20 cellular contexts compared by ENCODE assay signal in the genomic region with DNA sequence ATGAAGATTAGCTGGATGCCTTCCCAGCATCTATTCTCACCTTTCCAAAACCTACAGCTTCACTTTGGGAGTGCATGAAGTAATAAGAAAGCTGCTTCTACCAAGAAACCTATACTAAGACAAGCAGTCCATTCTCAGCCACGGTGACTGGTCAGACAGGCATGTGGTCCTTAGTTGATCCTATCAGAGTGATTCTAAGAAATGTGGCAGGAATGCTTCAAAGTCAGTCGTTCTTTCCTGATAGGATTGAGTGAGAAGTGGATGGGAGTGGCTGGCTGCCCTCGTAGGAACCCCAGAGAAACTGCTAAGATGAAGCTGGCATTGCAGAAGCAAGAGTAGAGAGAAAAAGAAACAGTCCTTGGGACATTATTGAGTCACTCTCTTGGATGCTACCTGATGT. TPM values are rescaled to one million over a fixed set of nuclear protein-coding genes. Genes with fewer than 3 reads are reported as not detected.
"Had no signal": no experiment of that assay in that cellular context is flagged by ENCODE, and none has a peak within 500 bp of the region (broad histone marks: within the 10 kb centered on the region; RNA-seq: fewer than 3 reads in every experiment).

No MANE protein-coding gene starts in this region.

- H3K4me3 Mint-ChIP-seq: activated CD4-positive, alpha-beta T cell treated with anti-CD3 and anti-CD28 coated beads, Interleukin-2, amount 10 ng/mL, durations not matched to agents 7 days and 5 days; activated naive CD4-positive, alpha-beta T cell treated with anti-CD3 and anti-CD28 coated beads, Interleukin-2, amount 10 ng/mL, durations not matched to agents 7 days and 5 days; activated T-helper 17 cell treated with anti-CD3 and anti-CD28 coated beads, Interleukin-2, amount 50 U/mL, for 72 hours; neural crest cell; T-helper 2 cell treated with Interferon-gamma antibody and Interleukin-4, amounts not matched to agents 5 μg/mL and 100 μg/mL, for 36 hours had no signal

- ATAC-seq: activated T-helper 17 cell treated with anti-CD3 and anti-CD28 coated beads, Interleukin-2, amount 50 U/mL, for 72 hours had no signal

- H3K36me3 ChIP-seq: ovary, stomach, thoracic aorta had no signal

- H3K27ac ChIP-seq: foreskin keratinocyte, ovary, stomach, thoracic aorta had no signal

- H3K4me3 ChIP-seq: ovary, stomach, thoracic aorta had no signal

- DNase-seq: activated CD4-positive, alpha-beta T cell treated with anti-CD3 and anti-CD28 coated beads, Interleukin-2, amount 10 ng/mL, durations not matched to agents 7 days and 5 days; activated CD4-positive, CD25-positive, alpha-beta regulatory T cell; activated CD8-positive, alpha-beta memory T cell treated with anti-CD3 and anti-CD28 coated beads for 24 hours; activated naive CD4-positive, alpha-beta T cell treated with anti-CD3 and anti-CD28 coated beads, Interleukin-2, amount 10 ng/mL, durations not matched to agents 7 days and 5 days; amniotic stem cell; caudate nucleus; foreskin keratinocyte; glutamatergic neuron; midbrain; ovary; stimulated activated CD4-positive, alpha-beta T cell treated with anti-CD3 and anti-CD28 coated beads, Interleukin-12 subunit alpha, Interleukin-12 subunit beta, amount 100 ng/mL, for 4 hours; stimulated activated CD4-positive, alpha-beta T cell treated with anti-CD3 and anti-CD28 coated beads, Interleukin-2, amount 100 ng/mL, for 24 hours; stomach had no signal

- H3K27ac Mint-ChIP-seq: activated CD4-positive, alpha-beta T cell treated with anti-CD3 and anti-CD28 coated beads, Interleukin-2, amount 10 ng/mL, durations not matched to agents 7 days and 5 days; activated naive CD4-positive, alpha-beta T cell treated with anti-CD3 and anti-CD28 coated beads, Interleukin-2, amount 10 ng/mL, durations not matched to agents 7 days and 5 days; activated T-helper 17 cell treated with anti-CD3 and anti-CD28 coated beads, Interleukin-2, amount 50 U/mL, for 72 hours; T-helper 2 cell treated with Interferon-gamma antibody and Interleukin-4, amounts not matched to agents 5 μg/mL and 100 μg/mL, for 36 hours had no signal

- H3K4me1 ChIP-seq: stomach had no signal

- H3K9me3 ChIP-seq: ovary, thoracic aorta had no signal

- H3K27me3 ChIP-seq: ovary had no signal

RNA-seq across cellular contexts. Expression of gene FOXB1, which starts 16.6 kb away (rescaled TPM):
- total RNA-seq: foreskin keratinocyte, lower leg skin, myocyte, stomach, thoracic aorta, urinary bladder had no signal
